In the genomic region with DNA sequence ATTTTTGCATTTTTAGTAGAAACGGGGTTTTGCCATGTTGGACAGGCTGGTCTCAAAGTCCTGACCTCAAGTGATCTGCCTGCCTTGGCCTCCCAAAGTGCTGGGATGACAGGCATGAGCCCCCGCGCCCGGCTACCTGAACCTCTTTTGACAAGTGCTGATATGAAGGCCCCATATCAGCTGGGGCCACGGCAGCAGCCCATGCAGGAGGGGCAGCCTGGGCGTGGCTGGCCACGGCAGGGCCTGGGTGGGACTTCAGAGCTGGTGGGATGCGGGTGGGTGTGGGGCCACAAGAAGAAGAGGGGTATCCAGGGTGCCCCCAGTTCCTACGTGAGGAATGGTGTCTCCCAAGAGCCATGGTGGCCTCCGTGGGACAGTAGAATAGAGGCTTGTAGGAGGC, we compare ENCODE assay signal across 11 cellular contexts.
"Had no signal": no experiment of that assay in that cellular context is flagged by ENCODE, and none has a peak within 500 bp of the region (broad histone marks: within the 10 kb centered on the region; RNA-seq: fewer than 3 reads in every experiment).

No MANE protein-coding gene starts in this region.

- H3K27me3 Mint-ChIP-seq: IgD-negative memory B cell had no signal

- FAIRE-seq: HepG2 had no signal

- ATAC-seq: HCT116, HepG2 had no signal

- H3K4me2 ChIP-seq: KMS-11 had no signal

- H3K9me3 ChIP-seq: HAP-1 had no signal

- H2AFZ ChIP-seq: GM23248 had no signal

- H3K27ac ChIP-seq: GM23248, HL-60, KMS-11 had no signal

- H3K4me3 Mint-ChIP-seq: HFFc6, IgD-negative memory B cell had no signal

- DNase-seq: GM23248, GOT3, H7, HFFc6, KBM-7 had no signal

- H3K36me3 ChIP-seq: HAP-1 had no signal

- H3K9me3 Mint-ChIP-seq: HFFc6, IgD-negative memory B cell had no signal

- H3K4me3 ChIP-seq: GM23248, HAP-1 had no signal

- H3K27ac Mint-ChIP-seq: HFFc6, IgD-negative memory B cell had no signal

- H3K9ac ChIP-seq: GM23248, KMS-11 had no signal
